In the genomic region with DNA sequence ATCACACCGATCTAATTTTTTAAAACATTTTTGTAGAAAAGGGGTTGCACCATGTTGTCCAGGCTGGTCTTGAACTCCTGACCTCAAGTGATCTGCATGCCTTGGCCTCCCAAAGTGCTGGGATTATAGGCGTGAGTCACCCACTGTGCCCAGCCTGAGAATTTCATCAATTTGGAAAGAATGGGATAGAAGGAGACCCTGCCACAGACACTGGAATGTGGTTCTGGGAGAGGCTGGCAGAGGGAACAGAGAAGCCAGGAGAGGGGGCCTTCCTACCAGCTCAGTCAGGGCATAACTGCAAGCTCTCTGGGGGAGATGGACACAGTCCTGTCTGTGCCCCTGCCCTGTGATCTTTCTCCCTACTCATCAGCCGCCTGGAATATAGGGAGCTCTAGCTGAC, we compare ENCODE assay signal across 18 cellular contexts. TPM values are rescaled to one million over a fixed set of nuclear protein-coding genes. Genes with fewer than 3 reads are reported as not detected.
DNase-seq lines count a peak whose midpoint lies in the region; ATAC-seq and TF ChIP-seq lines count a peak whose summit lies in the region.
"Had no signal": no experiment of that assay in that cellular context is flagged by ENCODE, and none has a peak within 500 bp of the region (broad histone marks: within the 10 kb centered on the region; RNA-seq: fewer than 3 reads in every experiment).

No MANE protein-coding gene starts in this region.

- H3K4me3 Mint-ChIP-seq in WTC11 (no peak overlapping the region), glutamatergic neuron (ENCODE audit: unreplicated experiment) (no peak overlapping the region), progenitor cell of endocrine pancreas (ENCODE audit: low read depth) (no peak overlapping the region)
- H3K4me3 Mint-ChIP-seq in activated CD4-positive, alpha-beta memory T cell treated with anti-CD3 and anti-CD28 coated beads, Interleukin-2, amount 10 ng/mL, durations not matched to agents 7 days and 5 days, result no peak overlapping the region
- H3K4me3 Mint-ChIP-seq: CD8-positive, alpha-beta memory T cell; T-cell had no signal

- no peaks in the 10 kb centered on the region for H3K9me2 ChIP-seq in MM.1S (replicated peaks; ENCODE audit: insufficient read depth, low read length)
- no peaks in the 10 kb centered on the region for H3K9me2 ChIP-seq in GM23248 (ENCODE audit: insufficient read depth)

- H4K20me1 ChIP-seq in MM.1S (ENCODE audit: insufficient read depth, low read length), result no peaks in the 10 kb centered on the region
- no peaks in the 10 kb centered on the region for H4K20me1 ChIP-seq in GM23248 (ENCODE audit: insufficient read depth)
- H4K20me1 ChIP-seq: BLaER1 had no signal

- H2AFZ ChIP-seq in MM.1S (ENCODE audit: low read length) (no peak overlapping the region), GM23248 (no peak overlapping the region)

- H3F3A ChIP-seq in MM.1S (ENCODE audit: insufficient read depth, low read length) (no peaks in the 10 kb centered on the region), GM23248 (ENCODE audit: insufficient read depth) (no peaks in the 10 kb centered on the region)

- H3K27me3 Mint-ChIP-seq in WTC11 (ENCODE audit: low read depth) (no peaks in the 10 kb centered on the region), glutamatergic neuron (ENCODE audit: unreplicated experiment) (peaks cover 7% of the 10 kb centered on the region), progenitor cell of endocrine pancreas (no peaks in the 10 kb centered on the region)
- peaks cover 8% of the 10 kb centered on the region for H3K27me3 Mint-ChIP-seq in activated CD4-positive, alpha-beta memory T cell treated with anti-CD3 and anti-CD28 coated beads, Interleukin-2, amount 10 ng/mL, durations not matched to agents 7 days and 5 days

- H3K4me2 ChIP-seq in MM.1S (ENCODE audit: low read depth, low read length) (no peak overlapping the region), GM23248 (ENCODE audit: unreplicated experiment) (no peak overlapping the region)
- H3K4me2 ChIP-seq: BLaER1 had no signal

- H3K9me3 Mint-ChIP-seq in WTC11, result no peaks in the 10 kb centered on the region
- peaks cover 3% of the 10 kb centered on the region for H3K9me3 Mint-ChIP-seq in glutamatergic neuron (ENCODE audit: unreplicated experiment)
- H3K9me3 Mint-ChIP-seq in progenitor cell of endocrine pancreas (ENCODE audit: low read depth), result no peaks in the 10 kb centered on the region
- H3K9me3 Mint-ChIP-seq in activated CD4-positive, alpha-beta memory T cell treated with anti-CD3 and anti-CD28 coated beads, Interleukin-2, amount 10 ng/mL, durations not matched to agents 7 days and 5 days, result no peaks in the 10 kb centered on the region
- H3K9me3 Mint-ChIP-seq: CD8-positive, alpha-beta memory T cell; T-cell had no signal

- H3K36me3 Mint-ChIP-seq in WTC11 (no peaks in the 10 kb centered on the region), glutamatergic neuron (ENCODE audit: unreplicated experiment) (no peaks in the 10 kb centered on the region), progenitor cell of endocrine pancreas (ENCODE audit: insufficient read depth) (peaks cover 18% of the 10 kb centered on the region)
- H3K36me3 Mint-ChIP-seq in activated CD4-positive, alpha-beta memory T cell treated with anti-CD3 and anti-CD28 coated beads, Interleukin-2, amount 10 ng/mL, durations not matched to agents 7 days and 5 days (ENCODE audit: low read depth), result no peaks in the 10 kb centered on the region
- H3K36me3 Mint-ChIP-seq: CD8-positive, alpha-beta memory T cell; T-cell had no signal

- H3K79me2 ChIP-seq in MM.1S (ENCODE audit: low read length) (no peaks in the 10 kb centered on the region), GM23248 (ENCODE audit: insufficient read depth) (no peaks in the 10 kb centered on the region)

- in situ Hi-C loops in GM23248 (cut with MboI), result loop anchor here (10.0 to 25.0 kb wide), 2 partner anchors 113 to 491 kb away; partner anchors contain the start of gene MRPS33

- TF ChIP-seq CTCF in WTC11 (IDR thresholded peaks at IDR 0.05) (no peak), glutamatergic neuron (IDR thresholded peaks at IDR 0.05; ENCODE audit: partially characterized antibody, unreplicated experiment) (no peak), progenitor cell of endocrine pancreas (IDR thresholded peaks at IDR 0.05; ENCODE audit: unreplicated experiment) (no peak), MM.1S (IDR thresholded peaks at IDR 0.05; ENCODE audit: low read length) (no peak)

- no peak for ATAC-seq in WTC11
- ATAC-seq: Panc1, Right ventricle myocardium inferior, T-cell had no signal

- H3K27ac Mint-ChIP-seq in WTC11 (peak overlapping the region; percentile 9; the same call in 1 of the 2 replicates), glutamatergic neuron (ENCODE audit: unreplicated experiment) (peak overlapping the region; percentile 28), progenitor cell of endocrine pancreas (peak overlapping the region; percentile 77)
- no peak overlapping the region for H3K27ac Mint-ChIP-seq in activated CD4-positive, alpha-beta memory T cell treated with anti-CD3 and anti-CD28 coated beads, Interleukin-2, amount 10 ng/mL, durations not matched to agents 7 days and 5 days
- H3K27ac Mint-ChIP-seq: T-cell had no signal

- H3K4me1 ChIP-seq in MM.1S (ENCODE audit: low read length) (no peaks in the 10 kb centered on the region), GM23248 (ENCODE audit: insufficient read depth) (peaks cover 10% of the 10 kb centered on the region; the same call in 1 of the 2 replicates)

- H3K4me3 ChIP-seq in MM.1S (ENCODE audit: low read length) (no peak overlapping the region), GM23248 (no peak overlapping the region)
- H3K4me3 ChIP-seq: BLaER1 had no signal

- POLR2A ChIA-PET in WTC11 (lab: Charles Lee), result no interaction called here
- POLR2A ChIA-PET in activated CD4-positive, alpha-beta memory T cell treated with anti-CD3 and anti-CD28 coated beads, Interleukin-2, amount 10 ng/mL, durations not matched to agents 7 days and 5 days (lab: Charles Lee), result no interaction called here

- H3K4me1 Mint-ChIP-seq in WTC11, result peaks cover 26% of the 10 kb centered on the region
- peaks cover 6% of the 10 kb centered on the region for H3K4me1 Mint-ChIP-seq in glutamatergic neuron (ENCODE audit: low read depth, unreplicated experiment)
- peaks cover 1% of the 10 kb centered on the region for H3K4me1 Mint-ChIP-seq in progenitor cell of endocrine pancreas (ENCODE audit: low read depth)
- peaks cover 15% of the 10 kb centered on the region for H3K4me1 Mint-ChIP-seq in activated CD4-positive, alpha-beta memory T cell treated with anti-CD3 and anti-CD28 coated beads, Interleukin-2, amount 10 ng/mL, durations not matched to agents 7 days and 5 days

- no peaks in the 10 kb centered on the region for H3K36me3 ChIP-seq in MM.1S (replicated peaks; ENCODE audit: insufficient read depth, low read length)
- no peaks in the 10 kb centered on the region for H3K36me3 ChIP-seq in GM23248 (ENCODE audit: low read depth)
- H3K36me3 ChIP-seq: BLaER1 had no signal

- WGBS in GM23248 (ENCODE audit: low coverage in 1 of 2, low lambda C conversion rate in 2 of 2, missing lambda C conversion rate in 2 of 2), 2 experiments, result 95 to 100% methylated on average over 3 of the region's 3 CpGs

- DNase-seq in HS-27A (ENCODE audit: low read depth) (peak; percentile 24), WTC11 (ENCODE audit: low spot score) (no peak), glutamatergic neuron (no peak), progenitor cell of endocrine pancreas (ENCODE audit: low spot score, unreplicated experiment) (no peak), MM.1S (no peak), KG1 (lab: John Stamatoyannopoulos, UW) (no peak), GM23248 (no peak)
- no peak for DNase-seq in activated CD4-positive, alpha-beta memory T cell treated with anti-CD3 and anti-CD28 coated beads, Interleukin-2, amount 10 ng/mL, durations not matched to agents 7 days and 5 days
- DNase-seq: CD8-positive, alpha-beta memory T cell; DMS79 treated with DMSO at 0.1 percent for 48 hours; GF-D8; NCI-H146; NCI-H2081; NCI-H524; T-cell had no signal

- H3K27me3 ChIP-seq in MM.1S (replicated peaks; ENCODE audit: insufficient read depth, low read length), result peaks cover 16% of the 10 kb centered on the region
- H3K27me3 ChIP-seq in GM23248 (replicated peaks; ENCODE audit: insufficient read depth), result no peaks in the 10 kb centered on the region
- H3K27me3 ChIP-seq: BLaER1 had no signal

- H3K27ac ChIP-seq in MM.1S (ENCODE audit: low read length) (no peak overlapping the region), GM23248 (no peak overlapping the region)
- H3K27ac ChIP-seq: BLaER1 had no signal

- CTCF ChIA-PET in WTC11 (lab: Charles Lee), result interaction anchor here (0.9 to 1.9 kb wide), 2 partner anchors 125 to 132 kb away, joined by 5 to 8 read pairs; no protein-coding TSS in a partner anchor
- CTCF ChIA-PET in activated CD4-positive, alpha-beta memory T cell treated with anti-CD3 and anti-CD28 coated beads, Interleukin-2, amount 10 ng/mL, durations not matched to agents 7 days and 5 days (lab: Charles Lee), result no interaction called here

- H3K9ac ChIP-seq in MM.1S (ENCODE audit: low read length) (no peak overlapping the region), GM23248 (no peak overlapping the region)
- H3K9ac ChIP-seq: BLaER1 had no signal

- H3K9me3 ChIP-seq in MM.1S (replicated peaks; ENCODE audit: insufficient read depth, low read length) (no peaks in the 10 kb centered on the region), GM23248 (ENCODE audit: low read depth) (no peaks in the 10 kb centered on the region)
- H3K9me3 ChIP-seq: BLaER1 had no signal

RNA-seq across cellular contexts. Expression of gene MKRN1, which starts 42.1 kb away (rescaled TPM):
- total RNA-seq in WTC11 (2021) (106 to 121 TPM (median 106 TPM) in 3 replicates), glutamatergic neuron (ENCODE audit: unreplicated experiment) (138 TPM), progenitor cell of endocrine pancreas (94.0 and 99.4 TPM in 2 replicates)
- 100 to 1,000 TPM; 119 to 122 TPM for total RNA-seq in activated CD4-positive, alpha-beta memory T cell treated with anti-CD3 and anti-CD28 coated beads, Interleukin-2, amount 10 ng/mL, durations not matched to agents 7 days and 5 days
- 68.8 and 72.7 TPM in 2 replicates for total RNA-seq in GM23248 (2014; rRNA removed; shearing (Covaris generic))
- 71.5 and 71.7 TPM in 2 replicates for polyA plus RNA-seq in GM23248 (2016; fragmentation: Nextera tagmentation; extraction: Ambion mirVana)
